7 cellular contexts compared by ENCODE assay signal in genomic region chr10:93288679-93289634, GRCh38.
DNase-seq lines count a peak whose midpoint lies in the region; ATAC-seq lines count a peak whose summit lies in the region.

No MANE protein-coding gene starts in this region.

- DNase-seq in GM04504 (ENCODE audit: low read depth) (peak; percentile 77), LoVo (ENCODE audit: low spot score) (peak; percentile 89), T-helper 9 cell (peak; percentile 35), T47D (ENCODE audit: low read depth in 1 of 2, low spot score in 1 of 2) (peak; percentile 84 to 87), inferior parietal cortex (ENCODE audit: extremely low spot score) (peak; percentile 81)
- DNase-seq in stimulated activated CD4-positive, alpha-beta T cell treated with anti-CD3 and anti-CD28 coated beads, Interleukin-15, amount 100 ng/mL, for 48 hours (ENCODE audit: low read depth in 2 of 2) = peak; percentile 7 to 39

- in situ Hi-C loops in T47D (cut with HindIII; ENCODE audit: low pct_unique_long_range_greater_than_20kb, low sequenced_read_pairs) = no loop called here

- no peak for ATAC-seq in GM19467 (IDR thresholded peaks at IDR 0.05; ENCODE audit: unreplicated experiment)

Comparison
In these comparisons a context has a peak if more than half of its experiments do, and no peak if none do; other contexts are left out.
1. DNase-seq: peak in every context shown above with its lines; median percentile 89 in LoVo; 86 in T47D; 81 in inferior parietal cortex; 77 in GM04504; 35 in T-helper 9 cell; 23 in stimulated activated CD4-positive, alpha-beta T cell treated with anti-CD3 and anti-CD28 coated beads, Interleukin-15, amount 100 ng/mL, for 48 hours.